In the genomic region with DNA sequence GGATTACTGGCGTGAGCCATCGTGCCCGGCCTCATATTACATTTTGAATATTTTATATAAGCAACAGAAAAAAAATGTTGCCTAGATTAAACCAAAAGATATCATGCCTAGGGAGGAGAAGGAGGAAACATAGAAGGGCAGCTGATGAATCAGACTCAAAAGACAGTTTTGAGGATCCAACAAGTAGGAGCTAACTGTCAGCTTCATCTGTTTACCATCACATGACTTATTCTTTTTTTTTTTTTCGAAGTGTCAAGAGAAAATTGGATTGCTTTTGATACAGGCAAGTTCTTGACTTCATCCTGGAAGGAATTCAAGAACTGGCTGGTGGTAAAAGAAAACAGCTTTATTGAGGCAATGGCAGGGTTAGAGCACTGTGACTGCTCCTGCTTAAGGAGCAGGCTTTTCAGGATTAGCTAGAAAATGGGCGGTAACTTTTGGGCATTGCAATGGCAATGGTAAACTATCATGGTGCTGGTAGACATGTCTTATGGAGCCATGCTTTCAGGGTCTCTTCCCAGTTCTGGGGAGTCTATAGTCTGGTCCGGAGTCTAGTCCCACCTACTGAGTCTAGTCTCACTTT, we compare ENCODE assay signal across 1 cellular context.
TF ChIP-seq lines count a peak whose summit lies in the region.

No MANE protein-coding gene starts in this region.

TF ChIP-seq in IMR-90, 13 proteins besides CTCF, POLR2A, EP300 and RAD21:
- TF ChIP-seq CHD1 (IDR thresholded peaks at IDR 0.05; ENCODE audit: low read depth, low read length) (no peak), CEBPB (IDR thresholded peaks at IDR 0.05; ENCODE audit: low read depth, low read length) (no peak), RFX5 (IDR thresholded peaks at IDR 0.05; ENCODE audit: low read depth, low read length) (no peak), BHLHE40 (IDR thresholded peaks at IDR 0.05; ENCODE audit: low read depth, low read length) (no peak), RCOR1 (IDR thresholded peaks at IDR 0.05; ENCODE audit: insufficient replicate concordance, low read length) (no peak), FOS (IDR thresholded peaks at IDR 0.05; ENCODE audit: low read depth, low read length) (no peak), MXI1 (IDR thresholded peaks at IDR 0.05; ENCODE audit: borderline replicate concordance, low read depth, low read length) (no peak), SMC3 (IDR thresholded peaks at IDR 0.05; ENCODE audit: low read depth, low read length) (no peak), NFE2L2 (IDR thresholded peaks at IDR 0.05; ENCODE audit: low read depth, low read length) (no peak), MAFK (IDR thresholded peaks at IDR 0.05; ENCODE audit: low read depth, low read length) (no peak), MAZ (IDR thresholded peaks at IDR 0.05; ENCODE audit: borderline replicate concordance, low read depth, low read length) (no peak)
- TF ChIP-seq, protein P1, sequence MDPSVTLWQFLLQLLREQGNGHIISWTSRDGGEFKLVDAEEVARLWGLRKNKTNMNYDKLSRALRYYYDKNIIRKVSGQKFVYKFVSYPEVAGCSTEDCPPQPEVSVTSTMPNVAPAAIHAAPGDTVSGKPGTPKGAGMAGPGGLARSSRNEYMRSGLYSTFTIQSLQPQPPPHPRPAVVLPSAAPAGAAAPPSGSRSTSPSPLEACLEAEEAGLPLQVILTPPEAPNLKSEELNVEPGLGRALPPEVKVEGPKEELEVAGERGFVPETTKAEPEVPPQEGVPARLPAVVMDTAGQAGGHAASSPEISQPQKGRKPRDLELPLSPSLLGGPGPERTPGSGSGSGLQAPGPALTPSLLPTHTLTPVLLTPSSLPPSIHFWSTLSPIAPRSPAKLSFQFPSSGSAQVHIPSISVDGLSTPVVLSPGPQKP (IDR thresholded peaks at IDR 0.05; ENCODE audit: borderline replicate concordance, low read depth, low read length): no peak
- TF ChIP-seq, protein P2, sequence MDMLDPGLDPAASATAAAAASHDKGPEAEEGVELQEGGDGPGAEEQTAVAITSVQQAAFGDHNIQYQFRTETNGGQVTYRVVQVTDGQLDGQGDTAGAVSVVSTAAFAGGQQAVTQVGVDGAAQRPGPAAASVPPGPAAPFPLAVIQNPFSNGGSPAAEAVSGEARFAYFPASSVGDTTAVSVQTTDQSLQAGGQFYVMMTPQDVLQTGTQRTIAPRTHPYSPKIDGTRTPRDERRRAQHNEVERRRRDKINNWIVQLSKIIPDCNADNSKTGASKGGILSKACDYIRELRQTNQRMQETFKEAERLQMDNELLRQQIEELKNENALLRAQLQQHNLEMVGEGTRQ (IDR thresholded peaks at IDR 0.05; ENCODE audit: low read depth, low read length): no peak
